In genomic region chrX:71144651-71145050, GRCh38 we compare ENCODE assay signal across 8 cellular contexts. TPM values are rescaled to one million over a fixed set of nuclear protein-coding genes. Genes with fewer than 3 reads are reported as not detected.
DNase-seq lines count a peak whose midpoint lies in the region; ATAC-seq and TF ChIP-seq lines count a peak whose summit lies in the region.

Gene NLGN3, plus strand, starts transcription at chrX:71144841. Its CDS starts 2,909 bp downstream, at chrX:71147750.

- peak within 1 kb of the TSS in 4 of 7 donors; percentile 3 to 85 (median 47) for H3K27ac Mint-ChIP-seq in CD4-positive, alpha-beta memory T cell
- H3K27ac Mint-ChIP-seq in activated CD4-positive, alpha-beta T cell treated with anti-CD3 and anti-CD28 coated beads, Interleukin-2, amount 10 ng/mL, durations not matched to agents 7 days and 5 days, result no peak within 1 kb of the TSS

- no peak within 1 kb of the TSS for H3K18ac ChIP-seq in trophoblast cell (ENCODE audit: low read length)

- H3K4me1 Mint-ChIP-seq in CD4-positive, alpha-beta memory T cell, result peaks cover 6 to 10% (median 8%) of the 10 kb centered on the region in 4 donors
- peaks cover 14% of the 10 kb centered on the region for H3K4me1 Mint-ChIP-seq in activated CD4-positive, alpha-beta T cell treated with anti-CD3 and anti-CD28 coated beads, Interleukin-2, amount 10 ng/mL, durations not matched to agents 7 days and 5 days

- H2AK5ac ChIP-seq in trophoblast cell (ENCODE audit: low read length), result no peak within 1 kb of the TSS

- no peak within 1 kb of the TSS for H2AFZ ChIP-seq in trophoblast cell (ENCODE audit: insufficient read depth, low read length, poor library complexity)

- H3K27ac ChIP-seq in CD4-positive, alpha-beta memory T cell (ENCODE audit: low read depth, low read length), result no peak within 1 kb of the TSS
- H3K27ac ChIP-seq in Peyer's patch, result no peak within 1 kb of the TSS
- H3K27ac ChIP-seq in trophoblast cell (ENCODE audit: low read depth, low read length), result no peak within 1 kb of the TSS

- CTCF ChIA-PET in CD4-positive, alpha-beta memory T cell (lab: Charles Lee; ENCODE audit: partially characterized antibody), result no interaction called here
- CTCF ChIA-PET in activated CD4-positive, alpha-beta T cell treated with anti-CD3 and anti-CD28 coated beads, Interleukin-2, amount 10 ng/mL, durations not matched to agents 7 days and 5 days (lab: Charles Lee), result no interaction called here

- H3K79me1 ChIP-seq in trophoblast cell (ENCODE audit: low read length), result no peaks in the 10 kb centered on the region

- H2BK12ac ChIP-seq in trophoblast cell (ENCODE audit: low read length), result no peak within 1 kb of the TSS

- H4K91ac ChIP-seq in trophoblast cell (ENCODE audit: low read depth, low read length), result no peak within 1 kb of the TSS

- H3K9ac ChIP-seq in trophoblast cell (ENCODE audit: low read length), result no peak within 1 kb of the TSS

- H2BK120ac ChIP-seq in trophoblast cell (ENCODE audit: insufficient read depth, low read length, poor library complexity), result no peak within 1 kb of the TSS

- POLR2A ChIA-PET in CD4-positive, alpha-beta memory T cell (lab: Charles Lee; ENCODE audit: partially characterized antibody), result interaction anchor here (1.5 kb wide), 1 partner anchor 34 kb away, joined by 4 read pairs; the partner anchor contains the start of gene IL2RG
- POLR2A ChIA-PET in activated CD4-positive, alpha-beta T cell treated with anti-CD3 and anti-CD28 coated beads, Interleukin-2, amount 10 ng/mL, durations not matched to agents 7 days and 5 days (lab: Charles Lee), result no interaction called here

- H3K23ac ChIP-seq in trophoblast cell (ENCODE audit: low read length), result no peak within 1 kb of the TSS

- H3K9me3 Mint-ChIP-seq in CD4-positive, alpha-beta memory T cell, result peaks cover 0 to 3% (median 0%) of the 10 kb centered on the region in 8 donors
- H3K9me3 Mint-ChIP-seq in activated CD4-positive, alpha-beta T cell treated with anti-CD3 and anti-CD28 coated beads, Interleukin-2, amount 10 ng/mL, durations not matched to agents 7 days and 5 days, result no peaks in the 10 kb centered on the region

- peak within 1 kb of the TSS; percentile 51 for H3K4me2 ChIP-seq in trophoblast cell (ENCODE audit: low read length)

- no peak within 1 kb of the TSS for H3K4ac ChIP-seq in trophoblast cell (ENCODE audit: low read depth, low read length)

- no peak within 1 kb of the TSS for H2BK5ac ChIP-seq in trophoblast cell (ENCODE audit: low read depth, low read length, poor library complexity)

- peaks cover 4 to 18% of the 10 kb centered on the region in 2 donors for H3K36me3 Mint-ChIP-seq in CD4-positive, alpha-beta memory T cell
- H3K36me3 Mint-ChIP-seq in activated CD4-positive, alpha-beta T cell treated with anti-CD3 and anti-CD28 coated beads, Interleukin-2, amount 10 ng/mL, durations not matched to agents 7 days and 5 days (ENCODE audit: low read depth), result peaks cover 2% of the 10 kb centered on the region

- no peaks in the 10 kb centered on the region for H3K79me2 ChIP-seq in trophoblast cell (ENCODE audit: control insufficient read depth, insufficient read depth, low read length, poor library complexity)

- no peaks in the 10 kb centered on the region for H3K27me3 ChIP-seq in CD4-positive, alpha-beta memory T cell (ENCODE audit: insufficient read depth, low read length)
- H3K27me3 ChIP-seq in Peyer's patch (no peaks in the 10 kb centered on the region), trophoblast cell (ENCODE audit: insufficient read depth, low read length) (no peaks in the 10 kb centered on the region)

- WGBS in trophoblast cell (ENCODE audit: extremely low coverage, insufficient coverage, insufficient read length), result no CpG with 5 or more reads among the region's 28 CpGs

- H3K4me1 ChIP-seq in CD4-positive, alpha-beta memory T cell (ENCODE audit: insufficient read depth, low read length), result peaks cover 11% of the 10 kb centered on the region
- H3K4me1 ChIP-seq in Peyer's patch (no peaks in the 10 kb centered on the region), trophoblast cell (ENCODE audit: control insufficient read depth in 1 of 2, insufficient read depth in 2 of 2, low read length in 2 of 2) (peaks cover 6 to 10% of the 10 kb centered on the region in 2 experiments)

- no peaks in the 10 kb centered on the region for H3K27me3 Mint-ChIP-seq in CD4-positive, alpha-beta memory T cell
- no peaks in the 10 kb centered on the region for H3K27me3 Mint-ChIP-seq in activated CD4-positive, alpha-beta T cell treated with anti-CD3 and anti-CD28 coated beads, Interleukin-2, amount 10 ng/mL, durations not matched to agents 7 days and 5 days

- H3K4me3 ChIP-seq in CD4-positive, alpha-beta memory T cell (ENCODE audit: low read length in 2 of 2), result no peak within 1 kb of the TSS
- peak within 1 kb of the TSS in 3 of 4 donors; percentile 9 to 22 (median 14) for H3K4me3 ChIP-seq in Peyer's patch
- H3K4me3 ChIP-seq in trophoblast cell (ENCODE audit: low read depth, low read length), result no peak within 1 kb of the TSS

- no peaks in the 10 kb centered on the region for H3K9me3 ChIP-seq in CD4-positive, alpha-beta memory T cell (ENCODE audit: control insufficient read depth in 1 of 2, low read length in 2 of 2)
- H3K9me3 ChIP-seq in Peyer's patch (no peaks in the 10 kb centered on the region), trophoblast cell (ENCODE audit: insufficient read depth, low read depth, low read length) (no peaks in the 10 kb centered on the region)

- no peak for ATAC-seq in GM21447 (IDR thresholded peaks at IDR 0.05; ENCODE audit: unreplicated experiment)
- no peak for ATAC-seq in HG03196 (IDR thresholded peaks at IDR 0.05; ENCODE audit: unreplicated experiment)
- no peak for ATAC-seq in HG02870 (IDR thresholded peaks at IDR 0.05; ENCODE audit: unreplicated experiment)

- H3K4me3 Mint-ChIP-seq in CD4-positive, alpha-beta memory T cell, result peak within 1 kb of the TSS in 3 of 8 donors; percentile 17 to 62 (median 39)
- H3K4me3 Mint-ChIP-seq in activated CD4-positive, alpha-beta T cell treated with anti-CD3 and anti-CD28 coated beads, Interleukin-2, amount 10 ng/mL, durations not matched to agents 7 days and 5 days, result no peak within 1 kb of the TSS

- no peaks in the 10 kb centered on the region for H3K36me3 ChIP-seq in CD4-positive, alpha-beta memory T cell (ENCODE audit: insufficient read depth, low read length)
- H3K36me3 ChIP-seq in Peyer's patch (peaks cover 0 to 15% (median 0%) of the 10 kb centered on the region in 3 donors), trophoblast cell (ENCODE audit: control insufficient read depth in 1 of 2, insufficient read depth in 2 of 2, low read length in 2 of 2) (peaks cover 17 to 22% of the 10 kb centered on the region in 2 experiments)

- H4K8ac ChIP-seq in trophoblast cell (ENCODE audit: low read depth, low read length), result no peak within 1 kb of the TSS

- H4K12ac ChIP-seq in trophoblast cell (ENCODE audit: low read depth, low read length), result no peak within 1 kb of the TSS

- DNase-seq in CD4-positive, alpha-beta memory T cell, result no peak
- DNase-seq in Peyer's patch, result no peak
- peak in 41 of 42 donors; percentile 20 to 84 (median 68) for DNase-seq in head of caudate nucleus
- no peak for DNase-seq in trophoblast cell
- DNase-seq in activated CD4-positive, alpha-beta T cell treated with anti-CD3 and anti-CD28 coated beads, Interleukin-2, amount 10 ng/mL, durations not matched to agents 7 days and 5 days, result no peak

- TF ChIP-seq POLR2A in Peyer's patch (IDR thresholded peaks at IDR 0.05), result no peak

- no peak for TF ChIP-seq CTCF in Peyer's patch (IDR thresholded peaks at IDR 0.05)

- intact Hi-C loops in CD4-positive, alpha-beta memory T cell (cut with micrococcal nuclease), result no loop called here
- intact Hi-C loops in head of caudate nucleus (cut with DNase I), result no loop called here

- no peak within 1 kb of the TSS for H3K14ac ChIP-seq in trophoblast cell (ENCODE audit: low read length)

RNA-seq across cellular contexts. Expression of gene NLGN3, which starts in this region (rescaled TPM):
- total RNA-seq in CD4-positive, alpha-beta memory T cell, result 1 to 10 TPM; 2.2 to 2.3 TPM
- polyA plus RNA-seq in CD4-positive, alpha-beta memory T cell, result under 1 TPM; 0.21 to 0.25 TPM
- 1 to 10 TPM in 2 of 4 donors, not detected in 2; 1.1 to 1.6 TPM for total RNA-seq in Peyer's patch
- polyA plus RNA-seq in trophoblast cell (2013), result 0.83 and 0.90 TPM in 2 replicates
- total RNA-seq in activated CD4-positive, alpha-beta T cell treated with anti-CD3 and anti-CD28 coated beads, Interleukin-2, amount 10 ng/mL, durations not matched to agents 7 days and 5 days, result 1 to 10 TPM in 1 of 2 experiments, under 1 TPM in 1; 0.98 to 1.6 TPM

Comparison
In these comparisons a context has a peak if more than half of its experiments do, and no peak if none do; other contexts are left out.
1. DNase-seq: peak in head of caudate nucleus (41 of 42); none in CD4-positive, alpha-beta memory T cell (0 of 5), Peyer's patch (0 of 3), trophoblast cell (0 of 2) and activated CD4-positive, alpha-beta T cell treated with anti-CD3 and anti-CD28 coated beads, Interleukin-2, amount 10 ng/mL, durations not matched to agents 7 days and 5 days (single experiment).
2. H3K4me3 ChIP-seq: peak in Peyer's patch (3 of 4); none in CD4-positive, alpha-beta memory T cell (0 of 2) and trophoblast cell (single experiment).